15 cellular contexts compared by ENCODE assay signal in genomic region chr15:23438816-23439466, GRCh38. TPM values are rescaled to one million over a fixed set of nuclear protein-coding genes. Genes with fewer than 3 reads are reported as not detected.
DNase-seq lines count a peak whose midpoint lies in the region; ATAC-seq and TF ChIP-seq lines count a peak whose summit lies in the region.
"Had no signal": no experiment of that assay in that cellular context is flagged by ENCODE, and none has a peak within 500 bp of the region (broad histone marks: within the 10 kb centered on the region; RNA-seq: fewer than 3 reads in every experiment).

No MANE protein-coding gene starts in this region.

- intact Hi-C loops in left colon (cut with DNase I, micrococcal nuclease) = no loop called here

- no peaks in the 10 kb centered on the region for H3K36me3 ChIP-seq in KMS-11 (ENCODE audit: insufficient read depth)
- H3K36me3 ChIP-seq: BE2C had no signal

- peaks cover 4% of the 10 kb centered on the region; the same call in 1 of the 2 replicates for H3K27me3 ChIP-seq in KMS-11 (ENCODE audit: insufficient read depth, low read depth)
- H3K27me3 ChIP-seq: BE2C had no signal

- no peak overlapping the region for H3K9ac ChIP-seq in KMS-11

- DNase-seq in RPMI8226 = peak; percentile 21
- peak; percentile 38 to 51 for DNase-seq in left colon
- no peak for DNase-seq in activated CD4-positive, alpha-beta T cell treated with anti-CD3 and anti-CD28 coated beads for 4 hours
- DNase-seq in ureter (ENCODE audit: low spot score) = no peak
- no peak for DNase-seq in activated CD8-positive, alpha-beta memory T cell treated with anti-CD3 and anti-CD28 coated beads, Interleukin-2, amount 50 U/mL, for 48 hours
- DNase-seq: ACHN; BE2C; Caco-2; CD4-positive, alpha-beta T cell; HCEC 1CT; IMR-90 had no signal

- peaks cover 18% of the 10 kb centered on the region for H3K4me1 ChIP-seq in KMS-11 (ENCODE audit: low read depth, poor library complexity, severe bottlenecking)
- H3K4me1 ChIP-seq: BE2C, Caco-2 had no signal

- H3K79me2 ChIP-seq in KMS-11 (ENCODE audit: insufficient read depth, low read depth) = no peaks in the 10 kb centered on the region

- ATAC-seq in left colon (peak; percentile 91), HG02938 (IDR thresholded peaks at IDR 0.05; ENCODE audit: unreplicated experiment) (no peak)
- ATAC-seq: GM23338 had no signal

- no peak overlapping the region for H3K4me3 ChIP-seq in KMS-11 (IDR thresholded peaks at IDR 0.05; ENCODE audit: insufficient read depth, low read depth, low read length)
- H3K4me3 ChIP-seq: GM23338 had no signal

- H3K27ac ChIP-seq in KMS-11 = no peak overlapping the region
- H3K27ac ChIP-seq: C4-2B had no signal

- H3K4me2 ChIP-seq in KMS-11 = peak overlapping the region; percentile 21; the same call in 1 of the 2 replicates
- H3K4me2 ChIP-seq: GM23338 had no signal

- no peak for TF ChIP-seq CTCF in KMS-11 (conservative IDR thresholded peaks at IDR 0.05; ENCODE audit: low read depth, low read length)

- no peaks in the 10 kb centered on the region for H4K20me1 ChIP-seq in KMS-11 (ENCODE audit: insufficient read depth)

- no peak overlapping the region for H2AFZ ChIP-seq in KMS-11 (ENCODE audit: low read depth)
- H2AFZ ChIP-seq: GM23338 had no signal

RNA-seq across cellular contexts. Expression of gene GOLGA6L2, which starts 8.1 kb away (rescaled TPM):
- not detected for total RNA-seq in left colon
- not detected for total RNA-seq in ureter
- total RNA-seq: Caco-2; CD4-positive, alpha-beta T cell; GM23338; IMR-90 had no signal

Comparison
In these comparisons a context has a peak if more than half of its experiments do, and no peak if none do; other contexts are left out.
1. DNase-seq: peak in RPMI8226 (single experiment) and left colon (2 of 2); none in activated CD4-positive, alpha-beta T cell treated with anti-CD3 and anti-CD28 coated beads for 4 hours (0 of 2), ureter (single experiment) and activated CD8-positive, alpha-beta memory T cell treated with anti-CD3 and anti-CD28 coated beads, Interleukin-2, amount 50 U/mL, for 48 hours (single experiment).